8 cellular contexts compared by ENCODE assay signal in the genomic region with DNA sequence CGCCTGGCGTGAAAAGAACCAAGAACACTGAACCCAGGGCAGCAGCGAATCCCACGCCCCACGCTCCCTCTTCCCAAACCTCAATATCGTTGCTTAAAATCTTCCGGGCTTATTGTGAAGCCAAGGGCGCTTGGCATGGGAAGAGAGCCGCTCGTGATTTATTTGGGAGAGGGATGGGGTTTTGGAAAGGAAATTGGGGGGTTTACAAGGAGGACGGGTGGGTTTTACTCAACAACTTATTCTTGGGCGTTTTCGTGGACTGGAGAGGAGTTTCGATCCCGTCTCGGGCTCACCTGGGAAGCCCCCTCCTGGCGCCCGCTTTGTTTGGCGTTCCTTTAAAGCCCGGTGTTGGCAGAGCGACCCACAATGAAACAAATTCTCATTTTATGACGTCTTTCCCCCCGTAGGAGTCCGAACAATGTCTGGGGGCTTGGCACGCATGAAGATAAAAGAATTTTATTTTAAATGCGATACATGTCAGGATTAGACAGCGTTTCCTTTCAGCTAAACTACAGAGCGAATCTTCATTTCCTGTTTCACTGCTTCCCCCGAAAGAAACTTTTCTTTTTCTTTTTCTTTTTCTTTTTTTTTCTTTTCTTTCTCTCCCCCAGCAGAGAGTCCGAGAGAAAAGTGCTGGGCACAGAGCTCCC.
DNase-seq lines count a peak whose midpoint lies in the region; ATAC-seq and TF ChIP-seq lines count a peak whose summit lies in the region.

No MANE protein-coding gene starts in this region.

- ATAC-seq in GM21576 (IDR thresholded peaks at IDR 0.05; ENCODE audit: unreplicated experiment): peak; percentile 4

- H3K4me3 ChIP-seq in Caco-2 (ENCODE audit: low read depth, low read length) (peak overlapping the region; percentile 22), SU-DHL-6 (ENCODE audit: insufficient read depth, low read length, poor library complexity, severe bottlenecking) (peak overlapping the region; percentile 60), iPS-15b (ENCODE audit: low read depth, low read length) (peak overlapping the region; percentile 63), stomach smooth muscle (ENCODE audit: low read length in 2 of 2) (peak overlapping the region; percentile 36 to 64)

- CTCF ChIA-PET in Caco-2 (lab: Charles Lee): no interaction called here

- H3K4me1 ChIP-seq in Caco-2 (no peaks in the 10 kb centered on the region), iPS-15b (ENCODE audit: control insufficient read depth, insufficient read depth, low read length) (peaks cover 6% of the 10 kb centered on the region), stomach smooth muscle (ENCODE audit: control insufficient read depth, insufficient read depth, low read length) (peaks cover 6% of the 10 kb centered on the region)

- POLR2A ChIA-PET in Caco-2 (lab: Charles Lee): no interaction called here

- peak overlapping the region; percentile 72 for H3K4me3 Mint-ChIP-seq in Caco-2 (ENCODE audit: unreplicated experiment)

- H3K36me3 ChIP-seq in Caco-2 (ENCODE audit: control insufficient read depth, insufficient read depth, low read length): no peaks in the 10 kb centered on the region
- H3K36me3 ChIP-seq in SU-DHL-6 (ENCODE audit: low read length): no peaks in the 10 kb centered on the region
- no peaks in the 10 kb centered on the region for H3K36me3 ChIP-seq in iPS-15b (ENCODE audit: control insufficient read depth, insufficient read depth, low read length)
- H3K36me3 ChIP-seq in stomach smooth muscle (ENCODE audit: control insufficient read depth in 2 of 2, insufficient read depth in 2 of 2, low read length in 2 of 2): no peaks in the 10 kb centered on the region

- no peaks in the 10 kb centered on the region for H3K9me2 ChIP-seq in SU-DHL-6 (replicated peaks; ENCODE audit: insufficient read depth, low read length)

- intact Hi-C loops in Caco-2 (cut with micrococcal nuclease; ENCODE audit: unreplicated experiment): loop anchor here (5.0 to 10.0 kb wide), 3 partner anchors 49 to 179 kb away; no protein-coding TSS in a partner anchor

- peaks cover 4% of the 10 kb centered on the region for H3K27me3 ChIP-seq in Caco-2 (replicated peaks; ENCODE audit: control insufficient read depth, insufficient read depth, low read length)
- no peaks in the 10 kb centered on the region for H3K27me3 ChIP-seq in SU-DHL-6 (ENCODE audit: low read length)
- H3K27me3 ChIP-seq in iPS-15b (ENCODE audit: control insufficient read depth, insufficient read depth, low read length): peaks cover 18% of the 10 kb centered on the region
- peaks cover 46 to 62% of the 10 kb centered on the region in 2 donors for H3K27me3 ChIP-seq in stomach smooth muscle (ENCODE audit: control insufficient read depth in 1 of 2, insufficient read depth in 2 of 2, low read length in 2 of 2)

- H3K4me2 ChIP-seq in SU-DHL-6 (ENCODE audit: low read depth, low read length, poor library complexity, severe bottlenecking): peak overlapping the region; percentile 98

- no peaks in the 10 kb centered on the region for H3F3A ChIP-seq in SU-DHL-6 (ENCODE audit: insufficient read depth)

- H3K79me2 ChIP-seq in SU-DHL-6 (ENCODE audit: insufficient read depth, low read length): no peaks in the 10 kb centered on the region

- H3K9me3 ChIP-seq in Caco-2 (no peaks in the 10 kb centered on the region), SU-DHL-6 (ENCODE audit: insufficient read depth, low read length) (no peaks in the 10 kb centered on the region), iPS-15b (ENCODE audit: control insufficient read depth, insufficient read depth, low read length) (no peaks in the 10 kb centered on the region), stomach smooth muscle (ENCODE audit: control insufficient read depth in 2 of 2, low read length in 2 of 2) (no peaks in the 10 kb centered on the region)

- peak overlapping the region; percentile 100 for H2AFZ ChIP-seq in SU-DHL-6 (ENCODE audit: low read depth, low read length, severe bottlenecking)

- H3K27ac Mint-ChIP-seq in Caco-2 (ENCODE audit: unreplicated experiment): no peak overlapping the region

- H3K27ac ChIP-seq in SU-DHL-6 (ENCODE audit: low read depth, low read length): no peak overlapping the region
- no peak overlapping the region for H3K27ac ChIP-seq in stomach smooth muscle (ENCODE audit: low read length)

- no peaks in the 10 kb centered on the region for H3K4me1 Mint-ChIP-seq in Caco-2 (ENCODE audit: low read depth, unreplicated experiment)

- peak overlapping the region; percentile 52 for H3K9ac ChIP-seq in SU-DHL-6 (ENCODE audit: low read length)
- H3K9ac ChIP-seq in iPS-15b (ENCODE audit: low read depth, low read length): peak overlapping the region; percentile 67
- H3K9ac ChIP-seq in stomach smooth muscle (ENCODE audit: low read length in 2 of 2): no peak overlapping the region

- BruUV-seq in Caco-2 (replicated peaks; lab: Mats Ljungman, UMichigan): no TSS peak

- no peak for DNase-seq in Caco-2
- DNase-seq in NCI-H526 treated with DMSO at 0.1 percent for 48 hours (lab: John Stamatoyannopoulos, UW): no peak
- DNase-seq in ACHN: no peak
- DNase-seq in RPMI8226: no peak

- H3K27me3 Mint-ChIP-seq in Caco-2 (ENCODE audit: insufficient read depth, unreplicated experiment): peaks cover 23% of the 10 kb centered on the region

- H3K9me3 Mint-ChIP-seq in Caco-2 (ENCODE audit: unreplicated experiment): no peaks in the 10 kb centered on the region

- in situ Hi-C loops in ACHN (cut with HindIII; ENCODE audit: low pct_ligation_motif_present, low pct_unique_long_range_greater_than_20kb, low sequenced_read_pairs): no loop called here

- no peak for TF ChIP-seq CTCF in Caco-2 (IDR thresholded peaks at IDR 0.05; ENCODE audit: insufficient read depth in 1 of 2, low read depth in 1 of 2, low read length in 1 of 2, severe bottlenecking in 1 of 2, unreplicated experiment in 1 of 2)
- no peak for TF ChIP-seq CTCF in SU-DHL-6 (IDR thresholded peaks at IDR 0.05; ENCODE audit: insufficient read depth, low read length, poor library complexity, severe bottlenecking)

- H4K20me1 ChIP-seq in SU-DHL-6 (ENCODE audit: low read depth, low read length): no peaks in the 10 kb centered on the region; the same call in 1 of the 2 replicates

- no peaks in the 10 kb centered on the region for H3K36me3 Mint-ChIP-seq in Caco-2 (ENCODE audit: insufficient read depth, unreplicated experiment)

Comparison
In these comparisons a context has a peak if more than half of its experiments do, and no peak if none do; other contexts are left out.
1. H3K9ac ChIP-seq: peak in SU-DHL-6 (single experiment) and iPS-15b (single experiment); none in stomach smooth muscle (0 of 2).
2. Peak in every context shown above with its lines, with median percentiles within 50 percentile points of each other: H3K4me3 ChIP-seq.